ENCODE assay signal across 10 cellular contexts in genomic region chr3:32398531-32398930, GRCh38. TPM values are rescaled to one million over a fixed set of nuclear protein-coding genes. Genes with fewer than 3 reads are reported as not detected.
A peak's percentile ranks its signal among the peaks of the same experiment; 100 is the strongest.
DNase-seq lines count a peak whose midpoint lies in the region; ATAC-seq and TF ChIP-seq lines count a peak whose summit lies in the region.
"Had no signal": no experiment of that assay in that cellular context is flagged by ENCODE, and none has a peak within 500 bp of the region (broad histone marks: within the 10 kb centered on the region; RNA-seq: fewer than 3 reads in every experiment).

No MANE protein-coding gene starts in this region.

- no peak for ATAC-seq in activated T-cell treated with anti-CD3 and anti-CD28 coated beads, Interleukin-2, amount 50 U/mL, for 72 hours (replicated peaks in 1 of 2)
- ATAC-seq in heart left ventricle, result peak; percentile 37 to 72 (median 52)
- ATAC-seq in stimulated activated effector memory CD8-positive, alpha-beta T cell treated with anti-CD3 and anti-CD28 coated beads, Interleukin-12 subunit alpha, Interleukin-12 subunit beta, amount 100 ng/mL, for 72 hours, result no peak
- no peak for ATAC-seq in GM19463 (IDR thresholded peaks at IDR 0.05; ENCODE audit: unreplicated experiment)
- ATAC-seq in activated CD4-positive, CD25-positive, alpha-beta regulatory T cell treated with anti-CD3 and anti-CD28 coated beads, Interleukin-2, amount 50 U/mL, for 24 hours, result no peak

- H3K79me2 ChIP-seq in OCI-LY3 (ENCODE audit: low read length), result peaks cover 78% of the 10 kb centered on the region

- H3K4me3 ChIP-seq in OCI-LY3 (ENCODE audit: low read length) (peak overlapping the region; percentile 42), heart left ventricle (no peak overlapping the region), H7 (ENCODE audit: insufficient read depth, low read depth, low read length) (no peak overlapping the region)

- H3K27me3 ChIP-seq in OCI-LY3 (ENCODE audit: low read depth, low read length), result no peaks in the 10 kb centered on the region
- H3K27me3 ChIP-seq in heart left ventricle, result no peaks in the 10 kb centered on the region
- H3K27me3 ChIP-seq in H7 (ENCODE audit: control insufficient read depth, insufficient read depth, low read length), result no peaks in the 10 kb centered on the region

- no peak for DNase-seq in activated T-cell treated with anti-CD3 and anti-CD28 coated beads, Interleukin-2, amount 50 U/mL, for 72 hours
- DNase-seq in activated T-cell treated with anti-CD3 and anti-CD28 coated beads for 4 hours, result no peak
- peak; percentile 43 to 81 (median 60) for DNase-seq in heart left ventricle
- DNase-seq in stimulated activated effector memory CD8-positive, alpha-beta T cell treated with anti-CD3 and anti-CD28 coated beads, Interleukin-12 subunit alpha, Interleukin-12 subunit beta, amount 100 ng/mL, for 72 hours (ENCODE audit: low spot score in 2 of 2), result no peak
- no peak for DNase-seq in H7
- DNase-seq: NCI-H1436, NCI-H526 treated with DMSO at 0.1 percent for 48 hours had no signal

- H3K27me3 Mint-ChIP-seq in activated T-cell treated with anti-CD3 and anti-CD28 coated beads, Interleukin-2, amount 50 U/mL, for 72 hours (ENCODE audit: low read depth), result no peaks in the 10 kb centered on the region

- no peaks in the 10 kb centered on the region for H3K9me3 Mint-ChIP-seq in activated T-cell treated with anti-CD3 and anti-CD28 coated beads, Interleukin-2, amount 50 U/mL, for 72 hours
- H3K9me3 Mint-ChIP-seq in stimulated activated effector memory CD8-positive, alpha-beta T cell treated with anti-CD3 and anti-CD28 coated beads, Interleukin-12 subunit alpha, Interleukin-12 subunit beta, amount 100 ng/mL, for 72 hours, result no peaks in the 10 kb centered on the region

- peak overlapping the region; percentile 38 for H3K4me2 ChIP-seq in OCI-LY3 (ENCODE audit: low read length)

- TF ChIP-seq POLR2A in heart left ventricle (IDR thresholded peaks at IDR 0.05), result no peak

- peak overlapping the region; percentile 42 for H3K27ac Mint-ChIP-seq in activated T-cell treated with anti-CD3 and anti-CD28 coated beads, Interleukin-2, amount 50 U/mL, for 72 hours
- H3K27ac Mint-ChIP-seq in stimulated activated effector memory CD8-positive, alpha-beta T cell treated with anti-CD3 and anti-CD28 coated beads, Interleukin-12 subunit alpha, Interleukin-12 subunit beta, amount 100 ng/mL, for 72 hours, result peak overlapping the region; percentile 7

- no peak overlapping the region for H2AFZ ChIP-seq in OCI-LY3 (ENCODE audit: low read depth, low read length)

- no peak overlapping the region for H3K27ac ChIP-seq in OCI-LY3 (ENCODE audit: low read length)
- peak overlapping the region in 8 of 12 donors; percentile 4 to 82 (median 52) for H3K27ac ChIP-seq in heart left ventricle

- TF ChIP-seq CTCF in OCI-LY3 (IDR thresholded peaks at IDR 0.05; ENCODE audit: low read depth, low read length), result no peak
- no peak for TF ChIP-seq CTCF in heart left ventricle (IDR thresholded peaks at IDR 0.05)

- H3K36me3 Mint-ChIP-seq in activated T-cell treated with anti-CD3 and anti-CD28 coated beads, Interleukin-2, amount 50 U/mL, for 72 hours (ENCODE audit: insufficient read depth in 2 of 2), result peaks cover 0 to under 1% of the 10 kb centered on the region in 2 donors
- H3K36me3 Mint-ChIP-seq in stimulated activated effector memory CD8-positive, alpha-beta T cell treated with anti-CD3 and anti-CD28 coated beads, Interleukin-12 subunit alpha, Interleukin-12 subunit beta, amount 100 ng/mL, for 72 hours, result peaks cover 6% of the 10 kb centered on the region

- H3K4me3 Mint-ChIP-seq in activated T-cell treated with anti-CD3 and anti-CD28 coated beads, Interleukin-2, amount 50 U/mL, for 72 hours, result peak overlapping the region in 1 of 2 donors; percentile 29
- no peak overlapping the region for H3K4me3 Mint-ChIP-seq in stimulated activated effector memory CD8-positive, alpha-beta T cell treated with anti-CD3 and anti-CD28 coated beads, Interleukin-12 subunit alpha, Interleukin-12 subunit beta, amount 100 ng/mL, for 72 hours

- 0 out of 2 replicates have a peak, but pooled peaks cover 7% of the 10 kb centered on the region for H4K20me1 ChIP-seq in OCI-LY3 (ENCODE audit: insufficient read depth, low read length)

- peaks cover 6% of the 10 kb centered on the region for H3K36me3 ChIP-seq in OCI-LY3 (replicated peaks; ENCODE audit: low read depth, low read length)
- H3K36me3 ChIP-seq in heart left ventricle, result no peaks in the 10 kb centered on the region
- H3K36me3 ChIP-seq in H7 (replicated peaks; ENCODE audit: control insufficient read depth, insufficient read depth, low read length), result no peaks in the 10 kb centered on the region; the same call in 1 of the 2 replicates

- H3K4me1 ChIP-seq in OCI-LY3 (ENCODE audit: low read length), result peaks cover 38% of the 10 kb centered on the region
- H3K4me1 ChIP-seq in heart left ventricle, result peaks cover 0 to 89% (median 27%) of the 10 kb centered on the region in 12 donors

- intact Hi-C loops in heart left ventricle (cut with DNase I), result loop anchor here in 6 of 10 donors (2.0 to 10.0 kb wide), 5 partner anchors 24 to 224 kb away; no protein-coding TSS in a partner anchor

- no peaks in the 10 kb centered on the region for H3K9me3 ChIP-seq in OCI-LY3 (ENCODE audit: insufficient read depth, low read length)
- H3K9me3 ChIP-seq in heart left ventricle, result no peaks in the 10 kb centered on the region

- H3K4me1 Mint-ChIP-seq in activated T-cell treated with anti-CD3 and anti-CD28 coated beads, Interleukin-2, amount 50 U/mL, for 72 hours (ENCODE audit: low read depth), result peaks cover 77% of the 10 kb centered on the region
- peaks cover 68% of the 10 kb centered on the region for H3K4me1 Mint-ChIP-seq in stimulated activated effector memory CD8-positive, alpha-beta T cell treated with anti-CD3 and anti-CD28 coated beads, Interleukin-12 subunit alpha, Interleukin-12 subunit beta, amount 100 ng/mL, for 72 hours

- 52 to 61% (median 59%) methylated on average over 10 of the region's 10 CpGs for WGBS in heart left ventricle, 4 donors

- H3K9ac ChIP-seq in OCI-LY3 (ENCODE audit: low read length), result no peak overlapping the region

RNA-seq across cellular contexts. Expression of gene CMTM7, which starts 6.9 kb away (rescaled TPM):
- 10 to 100 TPM; 61.0 to 72.3 TPM for total RNA-seq in activated T-cell treated with anti-CD3 and anti-CD28 coated beads, Interleukin-2, amount 50 U/mL, for 72 hours
- 10 to 100 TPM in 1 of 9 donors, 1 to 10 TPM in 8; 2.3 to 16.8 (median 3.6) TPM for total RNA-seq in heart left ventricle
- polyA plus RNA-seq in heart left ventricle, result 1 to 10 TPM; 2.7 to 3.8 TPM
- total RNA-seq in H7 (2014; rRNA removed; shearing (Covaris generic)), result 15.3 and 17.7 TPM in 2 replicates

Comparison
In these comparisons a context has a peak if more than half of its experiments do, and no peak if none do; other contexts are left out.
1. ATAC-seq: peak in heart left ventricle (4 of 4); none in activated T-cell treated with anti-CD3 and anti-CD28 coated beads, Interleukin-2, amount 50 U/mL, for 72 hours (0 of 2), stimulated activated effector memory CD8-positive, alpha-beta T cell treated with anti-CD3 and anti-CD28 coated beads, Interleukin-12 subunit alpha, Interleukin-12 subunit beta, amount 100 ng/mL, for 72 hours (single experiment), GM19463 (single experiment) and activated CD4-positive, CD25-positive, alpha-beta regulatory T cell treated with anti-CD3 and anti-CD28 coated beads, Interleukin-2, amount 50 U/mL, for 24 hours (0 of 2).
2. DNase-seq: peak in heart left ventricle (5 of 5); none in activated T-cell treated with anti-CD3 and anti-CD28 coated beads, Interleukin-2, amount 50 U/mL, for 72 hours (0 of 2), activated T-cell treated with anti-CD3 and anti-CD28 coated beads for 4 hours (single experiment), stimulated activated effector memory CD8-positive, alpha-beta T cell treated with anti-CD3 and anti-CD28 coated beads, Interleukin-12 subunit alpha, Interleukin-12 subunit beta, amount 100 ng/mL, for 72 hours (0 of 2) and H7 (single experiment).